In the genomic region with DNA sequence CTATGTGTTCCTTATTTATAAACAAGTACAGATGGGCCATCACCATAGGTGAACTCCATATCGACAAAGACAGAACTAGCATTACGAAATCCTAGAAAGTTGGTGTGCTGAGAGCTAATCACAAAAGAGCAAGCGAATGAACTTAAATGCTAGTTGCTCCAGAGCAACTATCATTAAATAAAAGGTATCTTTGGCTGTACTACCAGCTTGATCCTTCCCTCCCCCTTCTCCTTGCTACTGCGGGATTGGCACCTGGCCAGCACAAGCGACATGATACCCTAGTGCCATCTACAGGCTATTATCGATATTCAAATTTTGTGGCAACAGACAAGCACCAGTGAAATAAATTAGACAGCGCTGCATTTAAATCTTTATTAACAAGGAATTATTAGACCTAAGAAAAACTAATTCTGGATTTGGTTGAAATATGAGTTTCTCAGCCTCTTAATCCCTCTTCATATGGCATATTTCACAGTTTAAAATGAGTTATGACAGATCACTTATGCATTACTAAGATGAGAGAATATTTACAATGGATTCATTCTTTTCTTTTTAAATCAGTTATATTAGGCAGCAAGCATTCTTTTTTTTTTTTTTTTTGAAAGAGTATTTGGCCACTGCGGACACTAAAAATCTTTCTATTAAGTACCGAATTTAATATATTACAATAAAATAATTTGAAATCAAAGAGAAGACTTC, we compare ENCODE assay signal across 8 cellular contexts. TPM values are rescaled to one million over a fixed set of nuclear protein-coding genes. Genes with fewer than 3 reads are reported as not detected.
A peak's percentile ranks its signal among the peaks of the same experiment; 100 is the strongest.
DNase-seq lines count a peak whose midpoint lies in the region; ATAC-seq and TF ChIP-seq lines count a peak whose summit lies in the region.

No MANE protein-coding gene starts in this region.

- POLR2A ChIA-PET in activated CD4-positive, alpha-beta memory T cell treated with anti-CD3 and anti-CD28 coated beads, Interleukin-2, amount 10 ng/mL, durations not matched to agents 7 days and 5 days (lab: Charles Lee), result no interaction called here

- peaks cover 14% of the 10 kb centered on the region for H3K27me3 Mint-ChIP-seq in activated CD4-positive, alpha-beta memory T cell treated with anti-CD3 and anti-CD28 coated beads, Interleukin-2, amount 10 ng/mL, durations not matched to agents 7 days and 5 days

- TF ChIP-seq CTCF in AG09309 (IDR thresholded peaks at IDR 0.05; ENCODE audit: control insufficient read depth, insufficient read depth, low read depth, low read length, missing control alignments), result peak; percentile 66

- TF ChIP-seq POLR2A in erythroblast (IDR thresholded peaks at IDR 0.05; ENCODE audit: low read length), result no peak

- no peaks in the 10 kb centered on the region for H3K36me3 Mint-ChIP-seq in activated CD4-positive, alpha-beta memory T cell treated with anti-CD3 and anti-CD28 coated beads, Interleukin-2, amount 10 ng/mL, durations not matched to agents 7 days and 5 days (ENCODE audit: low read depth)

- H3K9me3 Mint-ChIP-seq in activated CD4-positive, alpha-beta memory T cell treated with anti-CD3 and anti-CD28 coated beads, Interleukin-2, amount 10 ng/mL, durations not matched to agents 7 days and 5 days, result no peaks in the 10 kb centered on the region

- H3K36me3 ChIP-seq in muscle layer of duodenum (ENCODE audit: control insufficient read depth in 1 of 2, insufficient read depth in 2 of 2, low read length in 2 of 2), result no peaks in the 10 kb centered on the region

- no peaks in the 10 kb centered on the region for H3K9me3 ChIP-seq in muscle layer of duodenum (ENCODE audit: control insufficient read depth in 1 of 2, low read length in 2 of 2)

- CTCF ChIA-PET in activated CD4-positive, alpha-beta memory T cell treated with anti-CD3 and anti-CD28 coated beads, Interleukin-2, amount 10 ng/mL, durations not matched to agents 7 days and 5 days (lab: Charles Lee), result interaction anchor here (0.8 kb wide), 1 partner anchor 14 kb away, joined by 3 read pairs; no protein-coding TSS in a partner anchor

- H3K27ac ChIP-seq in muscle layer of duodenum (ENCODE audit: low read length), result no peak overlapping the region
- H3K27ac ChIP-seq in substantia nigra (ENCODE audit: low read depth, low read length, poor library complexity, severe bottlenecking), result peak overlapping the region; percentile 63

- ATAC-seq in GM18867 (IDR thresholded peaks at IDR 0.05; ENCODE audit: unreplicated experiment) (peak; percentile 63), HG03432 (IDR thresholded peaks at IDR 0.05; ENCODE audit: unreplicated experiment) (peak; percentile 82)

- DNase-seq in AG09309 (ENCODE audit: low read depth) (peak; percentile 37), NCI-H524 treated with DMSO at 0.1 percent for 48 hours (lab: John Stamatoyannopoulos, UW) (peak; percentile 36), erythroblast (lab: John Stamatoyannopoulos, UW) (peak; percentile 80 to 84), substantia nigra (lab: John Stamatoyannopoulos, UW) (peak in 47 of 49 donors; percentile 9 to 88 (median 71))
- peak; percentile 45 for DNase-seq in activated CD4-positive, alpha-beta memory T cell treated with anti-CD3 and anti-CD28 coated beads, Interleukin-2, amount 10 ng/mL, durations not matched to agents 7 days and 5 days

- H3K4me3 ChIP-seq in AG09309 (ENCODE audit: control insufficient read depth, low read depth, low read length) (no peak overlapping the region), muscle layer of duodenum (ENCODE audit: low read depth in 1 of 2, low read length in 2 of 2) (peak overlapping the region; percentile 13 to 41)

- no peak overlapping the region for H3K27ac Mint-ChIP-seq in activated CD4-positive, alpha-beta memory T cell treated with anti-CD3 and anti-CD28 coated beads, Interleukin-2, amount 10 ng/mL, durations not matched to agents 7 days and 5 days

- no peaks in the 10 kb centered on the region for H3K4me1 Mint-ChIP-seq in activated CD4-positive, alpha-beta memory T cell treated with anti-CD3 and anti-CD28 coated beads, Interleukin-2, amount 10 ng/mL, durations not matched to agents 7 days and 5 days

- H3K27me3 ChIP-seq in muscle layer of duodenum (ENCODE audit: low read depth, low read length), result no peaks in the 10 kb centered on the region

- H3K4me3 Mint-ChIP-seq in activated CD4-positive, alpha-beta memory T cell treated with anti-CD3 and anti-CD28 coated beads, Interleukin-2, amount 10 ng/mL, durations not matched to agents 7 days and 5 days, result no peak overlapping the region

- H3K4me1 ChIP-seq in muscle layer of duodenum (ENCODE audit: control insufficient read depth in 1 of 2, insufficient read depth in 2 of 2, low read length in 2 of 2), result peaks cover 0 to 1% of the 10 kb centered on the region in 2 donors

RNA-seq across cellular contexts. Expression of gene PCDH9, which starts 5.8 kb away (rescaled TPM):
- total RNA-seq in activated CD4-positive, alpha-beta memory T cell treated with anti-CD3 and anti-CD28 coated beads, Interleukin-2, amount 10 ng/mL, durations not matched to agents 7 days and 5 days, result under 1 TPM in 1 of 2 experiments, not detected in 1; 0.05 TPM
